23 cellular contexts compared by ENCODE assay signal in the genomic region with DNA sequence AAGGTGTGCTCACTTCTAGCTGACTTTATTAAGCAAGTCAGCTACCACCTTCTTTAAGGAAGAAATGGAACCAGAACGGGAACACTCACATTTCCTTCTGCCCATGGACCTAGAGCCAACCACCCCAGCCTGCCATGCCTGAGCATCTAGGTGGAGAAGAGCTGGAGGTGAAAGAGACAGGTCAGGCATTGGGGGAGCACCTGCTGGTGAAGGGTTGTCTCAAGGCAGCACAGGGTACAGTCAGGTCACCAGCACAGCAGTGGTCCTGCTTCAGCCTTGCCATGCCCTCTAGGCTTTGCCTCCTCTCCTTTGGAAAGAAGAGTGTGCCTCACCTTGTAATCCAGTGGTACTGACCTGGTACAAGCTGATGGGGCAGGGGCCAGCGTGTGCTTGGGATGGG.
"Had no signal": no experiment of that assay in that cellular context is flagged by ENCODE, and none has a peak within 500 bp of the region (broad histone marks: within the 10 kb centered on the region; RNA-seq: fewer than 3 reads in every experiment).

No MANE protein-coding gene starts in this region.

- H3K27ac Mint-ChIP-seq: IgD-negative memory B cell had no signal

- H3K4me3 Mint-ChIP-seq: IgD-negative memory B cell had no signal

- H3K27ac ChIP-seq: HL-60, KMS-11, SJSA1, SK-N-MC had no signal

- H3K9ac ChIP-seq: KMS-11 had no signal

- DNase-seq: Kasumi-1, MM.1S, NCI-H1092 treated with DMSO at 0.1 percent for 48 hours, NCI-H1436, NCI-H187, NCI-H2029, NCI-H2081 treated with DMSO at 0.1 percent for 48 hours, NCI-H2171, NCI-H226, NCI-H446, NCI-H510A, NCI-H524 treated with DMSO at 0.1 percent for 48 hours, NCI-H69, NCI-H774, Right ventricle myocardium superior, RPMI8226, SIG-M5 had no signal

- H3K36me3 Mint-ChIP-seq: IgD-negative memory B cell had no signal

- H3K9me3 Mint-ChIP-seq: IgD-negative memory B cell had no signal

- H3K4me3 ChIP-seq: K562, SJSA1, SK-N-MC had no signal

- H3K4me1 ChIP-seq: SJSA1 had no signal

- H3K36me3 ChIP-seq: SJSA1 had no signal

- H3K9me3 ChIP-seq: SJSA1 had no signal
